Comparison of ENCODE assay signal across 1 cellular context in the genomic region with DNA sequence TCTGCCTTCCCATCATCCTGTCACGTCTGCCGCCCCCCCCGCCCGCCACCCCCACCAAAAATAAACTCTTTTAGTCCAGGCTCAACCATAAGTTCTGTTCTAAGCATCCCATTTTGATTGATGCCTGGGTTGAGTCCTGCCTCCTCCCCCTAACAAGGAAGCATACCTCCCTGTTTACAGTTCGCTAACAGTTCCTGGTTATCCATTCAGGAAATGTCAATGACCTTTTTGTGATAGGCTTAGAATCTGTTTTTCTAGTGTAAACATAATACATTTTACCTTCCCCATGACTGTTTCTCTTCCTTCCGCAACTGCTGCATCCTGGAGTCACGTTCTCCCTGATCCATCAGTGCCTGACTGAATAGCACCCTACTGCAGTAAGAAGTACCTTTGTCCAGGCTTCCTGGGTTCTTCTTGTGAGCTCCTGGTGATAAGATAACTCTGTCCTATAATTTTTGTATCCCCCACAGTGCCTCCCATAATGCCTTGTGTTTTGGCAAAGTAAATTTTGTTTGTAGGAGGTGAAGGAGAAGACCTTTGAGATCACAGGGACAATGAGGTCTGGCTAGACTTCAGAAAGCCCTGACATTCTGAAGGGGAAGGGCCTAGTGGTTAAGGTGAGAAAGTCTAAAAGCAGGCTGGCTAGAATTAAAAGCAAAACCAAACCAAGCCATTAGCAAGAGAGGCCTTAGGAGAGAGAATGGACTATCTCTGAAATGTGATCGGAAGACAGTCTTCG.
TF ChIP-seq lines count a peak whose summit lies in the region.

No MANE protein-coding gene starts in this region.

TF ChIP-seq in HepG2, 621 proteins besides CTCF, POLR2A, EP300 and RAD21 (continued from another document and continues in another):
- TF ChIP-seq, protein P1, sequence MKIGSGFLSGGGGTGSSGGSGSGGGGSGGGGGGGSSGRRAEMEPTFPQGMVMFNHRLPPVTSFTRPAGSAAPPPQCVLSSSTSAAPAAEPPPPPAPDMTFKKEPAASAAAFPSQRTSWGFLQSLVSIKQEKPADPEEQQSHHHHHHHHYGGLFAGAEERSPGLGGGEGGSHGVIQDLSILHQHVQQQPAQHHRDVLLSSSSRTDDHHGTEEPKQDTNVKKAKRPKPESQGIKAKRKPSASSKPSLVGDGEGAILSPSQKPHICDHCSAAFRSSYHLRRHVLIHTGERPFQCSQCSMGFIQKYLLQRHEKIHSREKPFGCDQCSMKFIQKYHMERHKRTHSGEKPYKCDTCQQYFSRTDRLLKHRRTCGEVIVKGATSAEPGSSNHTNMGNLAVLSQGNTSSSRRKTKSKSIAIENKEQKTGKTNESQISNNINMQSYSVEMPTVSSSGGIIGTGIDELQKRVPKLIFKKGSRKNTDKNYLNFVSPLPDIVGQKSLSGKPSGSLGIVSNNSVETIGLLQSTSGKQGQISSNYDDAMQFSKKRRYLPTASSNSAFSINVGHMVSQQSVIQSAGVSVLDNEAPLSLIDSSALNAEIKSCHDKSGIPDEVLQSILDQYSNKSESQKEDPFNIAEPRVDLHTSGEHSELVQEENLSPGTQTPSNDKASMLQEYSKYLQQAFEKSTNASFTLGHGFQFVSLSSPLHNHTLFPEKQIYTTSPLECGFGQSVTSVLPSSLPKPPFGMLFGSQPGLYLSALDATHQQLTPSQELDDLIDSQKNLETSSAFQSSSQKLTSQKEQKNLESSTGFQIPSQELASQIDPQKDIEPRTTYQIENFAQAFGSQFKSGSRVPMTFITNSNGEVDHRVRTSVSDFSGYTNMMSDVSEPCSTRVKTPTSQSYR (CRISPR knock-in tag; IDR thresholded peaks at IDR 0.05; ENCODE audit: borderline replicate concordance) = peak; percentile 76
- 0 out of 2 replicates have a peak, but pooled peaks have one; percentile 53 for TF ChIP-seq ETV6 (CRISPR knock-in tag; conservative IDR thresholded peaks at IDR 0.05)
- TF ChIP-seq, protein P2, sequence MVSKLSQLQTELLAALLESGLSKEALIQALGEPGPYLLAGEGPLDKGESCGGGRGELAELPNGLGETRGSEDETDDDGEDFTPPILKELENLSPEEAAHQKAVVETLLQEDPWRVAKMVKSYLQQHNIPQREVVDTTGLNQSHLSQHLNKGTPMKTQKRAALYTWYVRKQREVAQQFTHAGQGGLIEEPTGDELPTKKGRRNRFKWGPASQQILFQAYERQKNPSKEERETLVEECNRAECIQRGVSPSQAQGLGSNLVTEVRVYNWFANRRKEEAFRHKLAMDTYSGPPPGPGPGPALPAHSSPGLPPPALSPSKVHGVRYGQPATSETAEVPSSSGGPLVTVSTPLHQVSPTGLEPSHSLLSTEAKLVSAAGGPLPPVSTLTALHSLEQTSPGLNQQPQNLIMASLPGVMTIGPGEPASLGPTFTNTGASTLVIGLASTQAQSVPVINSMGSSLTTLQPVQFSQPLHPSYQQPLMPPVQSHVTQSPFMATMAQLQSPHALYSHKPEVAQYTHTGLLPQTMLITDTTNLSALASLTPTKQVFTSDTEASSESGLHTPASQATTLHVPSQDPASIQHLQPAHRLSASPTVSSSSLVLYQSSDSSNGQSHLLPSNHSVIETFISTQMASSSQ (IDR thresholded peaks at IDR 0.05; ENCODE audit: low read depth) = peak; percentile 77
- TF ChIP-seq, protein P2 (CRISPR knock-in tag; IDR thresholded peaks at IDR 0.05; ENCODE audit: borderline replicate concordance) = peak; percentile 68
- no peak for TF ChIP-seq HCFC1 (IDR thresholded peaks at IDR 0.05; ENCODE audit: low read depth, low read length)
- no peak for TF ChIP-seq TP53 (CRISPR knock-in tag; conservative IDR thresholded peaks at IDR 0.05)
- TF ChIP-seq, protein P3, sequence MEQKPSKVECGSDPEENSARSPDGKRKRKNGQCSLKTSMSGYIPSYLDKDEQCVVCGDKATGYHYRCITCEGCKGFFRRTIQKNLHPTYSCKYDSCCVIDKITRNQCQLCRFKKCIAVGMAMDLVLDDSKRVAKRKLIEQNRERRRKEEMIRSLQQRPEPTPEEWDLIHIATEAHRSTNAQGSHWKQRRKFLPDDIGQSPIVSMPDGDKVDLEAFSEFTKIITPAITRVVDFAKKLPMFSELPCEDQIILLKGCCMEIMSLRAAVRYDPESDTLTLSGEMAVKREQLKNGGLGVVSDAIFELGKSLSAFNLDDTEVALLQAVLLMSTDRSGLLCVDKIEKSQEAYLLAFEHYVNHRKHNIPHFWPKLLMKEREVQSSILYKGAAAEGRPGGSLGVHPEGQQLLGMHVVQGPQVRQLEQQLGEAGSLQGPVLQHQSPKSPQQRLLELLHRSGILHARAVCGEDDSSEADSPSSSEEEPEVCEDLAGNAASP (CRISPR knock-in tag; IDR thresholded peaks at IDR 0.05; ENCODE audit: borderline replicate concordance) = peak; percentile 47; the same call in 1 of the 2 replicates
- peak; percentile 74; the same call in 1 of the 2 replicates for TF ChIP-seq ARNTL (CRISPR knock-in tag; IDR thresholded peaks at IDR 0.05)
- TF ChIP-seq SUZ12 (IDR thresholded peaks at IDR 0.05; ENCODE audit: low read depth, low read length) = no peak
- TF ChIP-seq, protein P4, sequence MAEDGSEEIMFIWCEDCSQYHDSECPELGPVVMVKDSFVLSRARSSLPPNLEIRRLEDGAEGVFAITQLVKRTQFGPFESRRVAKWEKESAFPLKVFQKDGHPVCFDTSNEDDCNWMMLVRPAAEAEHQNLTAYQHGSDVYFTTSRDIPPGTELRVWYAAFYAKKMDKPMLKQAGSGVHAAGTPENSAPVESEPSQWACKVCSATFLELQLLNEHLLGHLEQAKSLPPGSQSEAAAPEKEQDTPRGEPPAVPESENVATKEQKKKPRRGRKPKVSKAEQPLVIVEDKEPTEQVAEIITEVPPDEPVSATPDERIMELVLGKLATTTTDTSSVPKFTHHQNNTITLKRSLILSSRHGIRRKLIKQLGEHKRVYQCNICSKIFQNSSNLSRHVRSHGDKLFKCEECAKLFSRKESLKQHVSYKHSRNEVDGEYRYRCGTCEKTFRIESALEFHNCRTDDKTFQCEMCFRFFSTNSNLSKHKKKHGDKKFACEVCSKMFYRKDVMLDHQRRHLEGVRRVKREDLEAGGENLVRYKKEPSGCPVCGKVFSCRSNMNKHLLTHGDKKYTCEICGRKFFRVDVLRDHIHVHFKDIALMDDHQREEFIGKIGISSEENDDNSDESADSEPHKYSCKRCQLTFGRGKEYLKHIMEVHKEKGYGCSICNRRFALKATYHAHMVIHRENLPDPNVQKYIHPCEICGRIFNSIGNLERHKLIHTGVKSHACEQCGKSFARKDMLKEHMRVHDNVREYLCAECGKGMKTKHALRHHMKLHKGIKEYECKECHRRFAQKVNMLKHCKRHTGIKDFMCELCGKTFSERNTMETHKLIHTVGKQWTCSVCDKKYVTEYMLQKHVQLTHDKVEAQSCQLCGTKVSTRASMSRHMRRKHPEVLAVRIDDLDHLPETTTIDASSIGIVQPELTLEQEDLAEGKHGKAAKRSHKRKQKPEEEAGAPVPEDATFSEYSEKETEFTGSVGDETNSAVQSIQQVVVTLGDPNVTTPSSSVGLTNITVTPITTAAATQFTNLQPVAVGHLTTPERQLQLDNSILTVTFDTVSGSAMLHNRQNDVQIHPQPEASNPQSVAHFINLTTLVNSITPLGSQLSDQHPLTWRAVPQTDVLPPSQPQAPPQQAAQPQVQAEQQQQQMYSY (CRISPR knock-in tag; IDR thresholded peaks at IDR 0.05) = no peak
- TF ChIP-seq ZNF564 (CRISPR knock-in tag; IDR thresholded peaks at IDR 0.05) = no peak
- TF ChIP-seq ATF7 (IDR thresholded peaks at IDR 0.05) = no peak
- TF ChIP-seq ATF7 (CRISPR knock-in tag; IDR thresholded peaks at IDR 0.05) = no peak
- TF ChIP-seq NFRKB (IDR thresholded peaks at IDR 0.05) = no peak
- TF ChIP-seq ZNF510 (CRISPR knock-in tag; IDR thresholded peaks at IDR 0.05; ENCODE audit: low read depth) = no peak
- TF ChIP-seq HES4 (CRISPR knock-in tag; IDR thresholded peaks at IDR 0.05; ENCODE audit: borderline replicate concordance) = no peak
- no peak for TF ChIP-seq MATR3 (CRISPR knock-in tag; IDR thresholded peaks at IDR 0.05)
- peak; percentile 74; the same call in 1 of the 2 replicates for TF ChIP-seq ZKSCAN8 (CRISPR knock-in tag; IDR thresholded peaks at IDR 0.05; ENCODE audit: borderline replicate concordance)
- TF ChIP-seq PITX1 (CRISPR knock-in tag; IDR thresholded peaks at IDR 0.05) = peak; percentile 83
- TF ChIP-seq ZNF790 (CRISPR knock-in tag; IDR thresholded peaks at IDR 0.05; ENCODE audit: borderline replicate concordance) = no peak
- TF ChIP-seq, protein P5, sequence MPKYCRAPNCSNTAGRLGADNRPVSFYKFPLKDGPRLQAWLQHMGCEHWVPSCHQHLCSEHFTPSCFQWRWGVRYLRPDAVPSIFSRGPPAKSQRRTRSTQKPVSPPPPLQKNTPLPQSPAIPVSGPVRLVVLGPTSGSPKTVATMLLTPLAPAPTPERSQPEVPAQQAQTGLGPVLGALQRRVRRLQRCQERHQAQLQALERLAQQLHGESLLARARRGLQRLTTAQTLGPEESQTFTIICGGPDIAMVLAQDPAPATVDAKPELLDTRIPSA (CRISPR knock-in tag; IDR thresholded peaks at IDR 0.05; ENCODE audit: borderline replicate concordance) = no peak
- TF ChIP-seq, protein P6, sequence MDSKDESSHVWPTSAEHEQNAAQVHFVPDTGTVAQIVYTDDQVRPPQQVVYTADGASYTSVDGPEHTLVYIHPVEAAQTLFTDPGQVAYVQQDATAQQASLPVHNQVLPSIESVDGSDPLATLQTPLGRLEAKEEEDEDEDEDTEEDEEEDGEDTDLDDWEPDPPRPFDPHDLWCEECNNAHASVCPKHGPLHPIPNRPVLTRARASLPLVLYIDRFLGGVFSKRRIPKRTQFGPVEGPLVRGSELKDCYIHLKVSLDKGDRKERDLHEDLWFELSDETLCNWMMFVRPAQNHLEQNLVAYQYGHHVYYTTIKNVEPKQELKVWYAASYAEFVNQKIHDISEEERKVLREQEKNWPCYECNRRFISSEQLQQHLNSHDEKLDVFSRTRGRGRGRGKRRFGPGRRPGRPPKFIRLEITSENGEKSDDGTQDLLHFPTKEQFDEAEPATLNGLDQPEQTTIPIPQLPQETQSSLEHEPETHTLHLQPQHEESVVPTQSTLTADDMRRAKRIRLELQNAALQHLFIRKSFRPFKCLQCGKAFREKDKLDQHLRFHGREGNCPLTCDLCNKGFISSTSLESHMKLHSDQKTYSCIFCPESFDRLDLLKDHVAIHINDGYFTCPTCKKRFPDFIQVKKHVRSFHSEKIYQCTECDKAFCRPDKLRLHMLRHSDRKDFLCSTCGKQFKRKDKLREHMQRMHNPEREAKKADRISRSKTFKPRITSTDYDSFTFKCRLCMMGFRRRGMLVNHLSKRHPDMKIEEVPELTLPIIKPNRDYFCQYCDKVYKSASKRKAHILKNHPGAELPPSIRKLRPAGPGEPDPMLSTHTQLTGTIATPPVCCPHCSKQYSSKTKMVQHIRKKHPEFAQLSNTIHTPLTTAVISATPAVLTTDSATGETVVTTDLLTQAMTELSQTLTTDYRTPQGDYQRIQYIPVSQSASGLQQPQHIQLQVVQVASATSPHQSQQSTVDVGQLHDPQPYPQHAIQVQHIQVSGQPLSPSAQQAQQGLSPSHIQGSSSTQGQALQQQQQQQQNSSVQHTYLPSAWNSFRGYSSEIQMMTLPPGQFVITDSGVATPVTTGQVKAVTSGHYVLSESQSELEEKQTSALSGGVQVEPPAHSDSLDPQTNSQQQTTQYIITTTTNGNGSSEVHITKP (CRISPR knock-in tag; IDR thresholded peaks at IDR 0.05; ENCODE audit: low read depth) = peak; percentile 31; the same call in 1 of the 2 replicates
- TF ChIP-seq, protein P7, sequence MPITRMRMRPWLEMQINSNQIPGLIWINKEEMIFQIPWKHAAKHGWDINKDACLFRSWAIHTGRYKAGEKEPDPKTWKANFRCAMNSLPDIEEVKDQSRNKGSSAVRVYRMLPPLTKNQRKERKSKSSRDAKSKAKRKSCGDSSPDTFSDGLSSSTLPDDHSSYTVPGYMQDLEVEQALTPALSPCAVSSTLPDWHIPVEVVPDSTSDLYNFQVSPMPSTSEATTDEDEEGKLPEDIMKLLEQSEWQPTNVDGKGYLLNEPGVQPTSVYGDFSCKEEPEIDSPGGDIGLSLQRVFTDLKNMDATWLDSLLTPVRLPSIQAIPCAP (CRISPR knock-in tag; IDR thresholded peaks at IDR 0.05; ENCODE audit: low read depth) = no peak
- no peak for TF ChIP-seq ZNF7 (CRISPR knock-in tag; IDR thresholded peaks at IDR 0.05)
- TF ChIP-seq, protein P8, sequence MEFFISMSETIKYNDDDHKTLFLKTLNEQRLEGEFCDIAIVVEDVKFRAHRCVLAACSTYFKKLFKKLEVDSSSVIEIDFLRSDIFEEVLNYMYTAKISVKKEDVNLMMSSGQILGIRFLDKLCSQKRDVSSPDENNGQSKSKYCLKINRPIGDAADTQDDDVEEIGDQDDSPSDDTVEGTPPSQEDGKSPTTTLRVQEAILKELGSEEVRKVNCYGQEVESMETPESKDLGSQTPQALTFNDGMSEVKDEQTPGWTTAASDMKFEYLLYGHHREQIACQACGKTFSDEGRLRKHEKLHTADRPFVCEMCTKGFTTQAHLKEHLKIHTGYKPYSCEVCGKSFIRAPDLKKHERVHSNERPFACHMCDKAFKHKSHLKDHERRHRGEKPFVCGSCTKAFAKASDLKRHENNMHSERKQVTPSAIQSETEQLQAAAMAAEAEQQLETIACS (CRISPR knock-in tag; IDR thresholded peaks at IDR 0.05) = no peak
- no peak for TF ChIP-seq CAMTA2 (CRISPR knock-in tag; IDR thresholded peaks at IDR 0.05; ENCODE audit: borderline replicate concordance)
- no peak for TF ChIP-seq NFE2L1 (CRISPR knock-in tag; IDR thresholded peaks at IDR 0.05; ENCODE audit: borderline replicate concordance)
- no peak for TF ChIP-seq NCOA1 (CRISPR knock-in tag; IDR thresholded peaks at IDR 0.05)
- TF ChIP-seq ONECUT2 (CRISPR knock-in tag; IDR thresholded peaks at IDR 0.05) = 0 out of 2 replicates have a peak, but pooled peaks have one; percentile 43
- no peak for TF ChIP-seq ZSCAN21 (CRISPR knock-in tag; IDR thresholded peaks at IDR 0.05; ENCODE audit: borderline replicate concordance)
- TF ChIP-seq, protein P9, sequence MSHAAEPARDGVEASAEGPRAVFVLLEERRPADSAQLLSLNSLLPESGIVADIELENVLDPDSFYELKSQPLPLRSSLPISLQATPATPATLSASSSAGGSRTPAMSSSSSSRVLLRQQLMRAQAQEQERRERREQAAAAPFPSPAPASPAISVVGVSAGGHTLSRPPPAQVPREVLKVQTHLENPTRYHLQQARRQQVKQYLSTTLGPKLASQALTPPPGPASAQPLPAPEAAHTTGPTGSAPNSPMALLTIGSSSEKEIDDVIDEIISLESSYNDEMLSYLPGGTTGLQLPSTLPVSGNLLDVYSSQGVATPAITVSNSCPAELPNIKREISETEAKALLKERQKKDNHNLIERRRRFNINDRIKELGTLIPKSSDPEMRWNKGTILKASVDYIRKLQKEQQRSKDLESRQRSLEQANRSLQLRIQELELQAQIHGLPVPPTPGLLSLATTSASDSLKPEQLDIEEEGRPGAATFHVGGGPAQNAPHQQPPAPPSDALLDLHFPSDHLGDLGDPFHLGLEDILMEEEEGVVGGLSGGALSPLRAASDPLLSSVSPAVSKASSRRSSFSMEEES (CRISPR knock-in tag; IDR thresholded peaks at IDR 0.05) = peak; percentile 86
- TF ChIP-seq KLF9 (CRISPR knock-in tag; IDR thresholded peaks at IDR 0.05; ENCODE audit: low read depth) = 0 out of 2 replicates have a peak, but pooled peaks have one; percentile 5
- no peak for TF ChIP-seq CC2D1A (CRISPR knock-in tag; IDR thresholded peaks at IDR 0.05)
